ENCODE assay signal across 8 cellular contexts in the genomic region with DNA sequence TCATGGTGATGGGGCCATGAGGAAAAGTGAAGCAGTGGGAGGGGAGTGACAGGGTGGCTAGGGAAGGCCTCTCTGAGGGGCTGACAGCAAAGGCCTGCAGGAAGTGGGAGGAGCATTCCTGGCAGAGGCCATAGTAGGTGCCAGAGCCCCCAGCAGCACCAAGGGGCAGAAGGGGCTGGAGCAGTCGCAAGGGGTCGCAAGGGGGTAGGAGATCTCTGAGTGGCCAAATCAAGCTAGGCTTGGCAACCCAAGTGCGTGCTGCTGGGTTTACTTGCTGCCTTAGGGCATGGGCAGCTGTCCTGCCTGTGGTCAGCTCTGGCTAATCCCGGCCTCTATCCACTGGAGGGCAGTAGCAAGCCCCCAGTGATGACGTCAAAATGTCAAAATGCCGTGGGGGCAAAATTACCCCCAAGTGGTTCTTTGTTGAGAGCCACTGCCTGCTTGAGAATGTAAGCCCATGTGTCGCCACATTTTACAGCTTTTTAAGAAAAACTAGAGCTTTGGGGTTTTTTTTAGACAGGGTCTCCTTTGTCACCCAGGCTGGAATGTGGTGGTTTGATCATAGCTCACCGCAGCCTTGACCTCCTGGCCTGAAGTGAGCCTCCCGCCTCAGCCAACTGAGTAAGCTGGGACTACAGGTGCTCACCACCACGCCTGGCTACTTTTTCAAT. TPM values are rescaled to one million over a fixed set of nuclear protein-coding genes. Genes with fewer than 3 reads are reported as not detected.
A peak's percentile ranks its signal among the peaks of the same experiment; 100 is the strongest.
DNase-seq lines count a peak whose midpoint lies in the region; ATAC-seq, FAIRE-seq and TF ChIP-seq lines count a peak whose summit lies in the region.

No MANE protein-coding gene starts in this region.

- no peak overlapping the region for H2AFZ ChIP-seq in parathyroid adenoma

- H3K27ac ChIP-seq in parathyroid adenoma: peak overlapping the region; percentile 7

- no peaks in the 10 kb centered on the region for H3K9me3 ChIP-seq in parathyroid adenoma (ENCODE audit: control insufficient read depth, low read length)

- ATAC-seq in GM18502 (IDR thresholded peaks at IDR 0.05; ENCODE audit: poor library complexity, unreplicated experiment) (no peak), GM18519 (IDR thresholded peaks at IDR 0.05; ENCODE audit: low FRiP score, unreplicated experiment) (no peak), HG02884 (IDR thresholded peaks at IDR 0.05; ENCODE audit: unreplicated experiment) (no peak)

- in situ Hi-C loops in ACHN (cut with HindIII; ENCODE audit: low pct_ligation_motif_present, low pct_unique_long_range_greater_than_20kb, low sequenced_read_pairs): no loop called here

- 0 out of 2 replicates have a peak, but pooled peaks have one; percentile 10 for TF ChIP-seq POLR2A in GM12892 (IDR thresholded peaks at IDR 0.05; ENCODE audit: low read depth, low read length)

- H3K4me3 ChIP-seq in fibroblast of mammary gland (ENCODE audit: control insufficient read depth, low read depth, low read length): no peak overlapping the region
- H3K4me3 ChIP-seq in parathyroid adenoma (ENCODE audit: low read depth, low read length): no peak overlapping the region

- no peak overlapping the region for H3K9ac ChIP-seq in parathyroid adenoma

- no peak overlapping the region for H3K4me2 ChIP-seq in parathyroid adenoma (ENCODE audit: low read length)

- TF ChIP-seq CTCF in fibroblast of mammary gland (conservative IDR thresholded peaks at IDR 0.05; ENCODE audit: control insufficient read depth, insufficient read depth, low read depth, low read length): peak; percentile 77
- peak; percentile 62 for TF ChIP-seq CTCF in parathyroid adenoma (IDR thresholded peaks at IDR 0.05)

- H3K4me1 ChIP-seq in parathyroid adenoma: peaks cover 16% of the 10 kb centered on the region

- DNase-seq in ACHN (peak; percentile 69), GM12892 (ENCODE audit: insufficient read length) (no peak), SW480 (ENCODE audit: low spot score) (peak; percentile 44), fibroblast of mammary gland (ENCODE audit: low read depth) (peak; percentile 74)

- FAIRE-seq in GM12892 (lab: Jason Lieb, UNC): no peak

- H3K27me3 ChIP-seq in parathyroid adenoma (ENCODE audit: control insufficient read depth, insufficient read depth, low read length): no peaks in the 10 kb centered on the region

- no peaks in the 10 kb centered on the region for H3K36me3 ChIP-seq in parathyroid adenoma (ENCODE audit: control insufficient read depth, insufficient read depth, low read length)

- no peaks in the 10 kb centered on the region for H3K79me2 ChIP-seq in parathyroid adenoma

RNA-seq across cellular contexts. Expression of a gene that starts 11.8 kb away (rescaled TPM):
- 12.6 TPM for polyA plus RNA-seq in GM12892 (2012; ENCODE audit: missing spikeins)

RNA-seq across cellular contexts. Expression of a gene that starts 32.0 kb away (rescaled TPM):
- polyA plus RNA-seq in GM12892 (2012; ENCODE audit: missing spikeins): 23.4 TPM

RNA-seq across cellular contexts. Expression of a gene that starts 42.2 kb away (rescaled TPM):
- 3.5 TPM for polyA plus RNA-seq in GM12892 (2012; ENCODE audit: missing spikeins)

RNA-seq across cellular contexts. Expression of a gene that starts 54.6 kb away (rescaled TPM):
- polyA plus RNA-seq in GM12892 (2012; ENCODE audit: missing spikeins): 5.3 TPM

RNA-seq across cellular contexts. Expression of a gene that starts 57.6 kb away (rescaled TPM):
- 128 TPM for polyA plus RNA-seq in GM12892 (2012; ENCODE audit: missing spikeins)
